In the genomic region with DNA sequence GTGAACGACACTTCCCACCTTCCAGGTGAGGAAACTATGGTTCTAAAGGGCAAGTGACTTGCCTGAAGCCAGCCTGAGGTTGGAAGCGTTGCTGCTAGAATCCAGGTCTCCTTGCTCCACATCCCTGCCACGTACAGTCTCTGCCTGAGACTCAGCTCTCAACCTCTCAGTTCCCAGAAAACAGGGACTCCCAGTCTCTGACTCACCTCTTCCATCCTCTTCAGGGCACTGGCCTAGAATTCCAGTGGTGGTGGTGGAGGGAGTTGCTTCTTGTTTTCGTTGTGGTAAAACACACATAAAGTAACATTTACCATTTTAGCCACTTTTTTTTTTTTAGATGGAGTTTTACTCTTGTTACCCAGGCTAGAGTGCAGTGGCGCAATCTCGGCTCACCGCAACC, we compare ENCODE assay signal across 15 cellular contexts. TPM values are rescaled to one million over a fixed set of nuclear protein-coding genes. Genes with fewer than 3 reads are reported as not detected.
A peak's percentile ranks its signal among the peaks of the same experiment; 100 is the strongest.
DNase-seq lines count a peak whose midpoint lies in the region; ATAC-seq, FAIRE-seq and TF ChIP-seq lines count a peak whose summit lies in the region.
"Had no signal": no experiment of that assay in that cellular context is flagged by ENCODE, and none has a peak within 500 bp of the region (broad histone marks: within the 10 kb centered on the region; RNA-seq: fewer than 3 reads in every experiment).

No MANE protein-coding gene starts in this region.

- H3K9me3 ChIP-seq in CD4-positive, CD25-positive, alpha-beta regulatory T cell (ENCODE audit: control insufficient read depth in 2 of 2, low read length in 2 of 2): no peaks in the 10 kb centered on the region
- no peaks in the 10 kb centered on the region for H3K9me3 ChIP-seq in left lung
- H3K9me3 ChIP-seq in CD8-positive, alpha-beta T cell (ENCODE audit: low read length): no peaks in the 10 kb centered on the region
- H3K9me3 ChIP-seq: lower lobe of right lung, spleen had no signal

- peak overlapping the region in 2 of 3 donors; percentile 26 to 99 for H3K27ac Mint-ChIP-seq in CD4-positive, CD25-positive, alpha-beta regulatory T cell
- no peak overlapping the region for H3K27ac Mint-ChIP-seq in CD8-positive, alpha-beta T cell
- H3K27ac Mint-ChIP-seq: endodermal cell had no signal

- CTCF ChIA-PET in CD8-positive, alpha-beta T cell (lab: Charles Lee): interaction anchor here (1.5 kb wide), 1 partner anchor 60 kb away, joined by 4 read pairs; no protein-coding TSS in a partner anchor

- POLR2A ChIA-PET in CD8-positive, alpha-beta T cell (lab: Charles Lee): no interaction called here

- peak overlapping the region in 1 of 4 donors; percentile 91 for H3K4me3 Mint-ChIP-seq in CD4-positive, CD25-positive, alpha-beta regulatory T cell
- H3K4me3 Mint-ChIP-seq in CD8-positive, alpha-beta T cell: no peak overlapping the region
- H3K4me3 Mint-ChIP-seq: endodermal cell had no signal

- H3K36me3 ChIP-seq in CD4-positive, CD25-positive, alpha-beta regulatory T cell (ENCODE audit: control insufficient read depth, insufficient read depth, low read length): peaks cover 19% of the 10 kb centered on the region
- H3K36me3 ChIP-seq in left lung: peaks cover 0 to 15% of the 10 kb centered on the region in 2 donors
- H3K36me3 ChIP-seq in CD8-positive, alpha-beta T cell (ENCODE audit: insufficient read depth, low read length): no peaks in the 10 kb centered on the region
- H3K36me3 ChIP-seq: lower lobe of right lung had no signal

- H3K27me3 ChIP-seq in CD4-positive, CD25-positive, alpha-beta regulatory T cell (ENCODE audit: control insufficient read depth, insufficient read depth, low read length): no peaks in the 10 kb centered on the region
- no peaks in the 10 kb centered on the region for H3K27me3 ChIP-seq in left lung
- H3K27me3 ChIP-seq in CD8-positive, alpha-beta T cell (ENCODE audit: insufficient read depth, low read length): no peaks in the 10 kb centered on the region
- H3K27me3 ChIP-seq: hepatocyte, spleen had no signal

- H3K9me3 Mint-ChIP-seq in CD4-positive, CD25-positive, alpha-beta regulatory T cell: peaks cover 0 to 2% (median 0%) of the 10 kb centered on the region in 7 donors
- no peaks in the 10 kb centered on the region for H3K9me3 Mint-ChIP-seq in CD8-positive, alpha-beta T cell

- DNase-seq in CD4-positive, CD25-positive, alpha-beta regulatory T cell: no peak
- DNase-seq in HTR-8/SVneo (ENCODE audit: insufficient read length, low spot score) (peak; percentile 47), astrocyte of the hippocampus (ENCODE audit: low read depth, low spot score) (peak; percentile 81), left lung (no peak), left lobe of liver (ENCODE audit: low spot score) (no peak)
- DNase-seq in CD8-positive, alpha-beta T cell: no peak
- DNase-seq: endodermal cell, lower lobe of right lung, NCI-H1092, NCI-H748 treated with DMSO at 0.1 percent for 48 hours, SIG-M5, spleen had no signal

- no peak for TF ChIP-seq CTCF in left lung (IDR thresholded peaks at IDR 0.05)
- TF ChIP-seq CTCF in CD8-positive, alpha-beta T cell (IDR thresholded peaks at IDR 0.05): no peak

- no peak overlapping the region for H3K4me3 ChIP-seq in CD4-positive, CD25-positive, alpha-beta regulatory T cell (ENCODE audit: low read depth, low read length)
- H3K4me3 ChIP-seq in left lung: no peak overlapping the region
- no peak overlapping the region for H3K4me3 ChIP-seq in CD8-positive, alpha-beta T cell (ENCODE audit: low read depth, low read length)
- H3K4me3 ChIP-seq: hepatocyte, lower lobe of right lung, spleen had no signal

- H3K27me3 Mint-ChIP-seq in CD4-positive, CD25-positive, alpha-beta regulatory T cell: no peaks in the 10 kb centered on the region
- no peaks in the 10 kb centered on the region for H3K27me3 Mint-ChIP-seq in CD8-positive, alpha-beta T cell (ENCODE audit: low read depth)

- H3K4me1 Mint-ChIP-seq in CD4-positive, CD25-positive, alpha-beta regulatory T cell: peaks cover 5 to 79% (median 51%) of the 10 kb centered on the region in 4 donors
- peaks cover 65% of the 10 kb centered on the region for H3K4me1 Mint-ChIP-seq in CD8-positive, alpha-beta T cell (ENCODE audit: low read depth)
- H3K4me1 Mint-ChIP-seq: endodermal cell had no signal

- no peak for FAIRE-seq in HTR-8/SVneo (lab: Jason Lieb, UNC)

- intact Hi-C loops in left lung (cut with DNase I): no loop called here
- intact Hi-C loops in CD8-positive, alpha-beta T cell (cut with DNase I, micrococcal nuclease): no loop called here

- H3K27ac ChIP-seq in CD4-positive, CD25-positive, alpha-beta regulatory T cell (ENCODE audit: insufficient read depth, low read length, poor library complexity, severe bottlenecking): no peak overlapping the region
- no peak overlapping the region for H3K27ac ChIP-seq in left lung
- H3K27ac ChIP-seq in CD8-positive, alpha-beta T cell (ENCODE audit: low read depth, low read length): no peak overlapping the region
- H3K27ac ChIP-seq: hepatocyte, lower lobe of right lung, spleen had no signal

- ATAC-seq in CD4-positive, CD25-positive, alpha-beta regulatory T cell (ENCODE audit: low read depth in 2 of 2): no peak
- ATAC-seq in left lung: peak; percentile 51
- ATAC-seq in CD8-positive, alpha-beta T cell: no peak
- no peak for ATAC-seq in HG02981 (IDR thresholded peaks at IDR 0.05; ENCODE audit: unreplicated experiment)
- ATAC-seq in left lobe of liver: no peak
- ATAC-seq in GM21381 (IDR thresholded peaks at IDR 0.05; ENCODE audit: unreplicated experiment): no peak
- ATAC-seq: lower lobe of right lung had no signal

- peaks cover 21% of the 10 kb centered on the region for H3K36me3 Mint-ChIP-seq in CD4-positive, CD25-positive, alpha-beta regulatory T cell
- H3K36me3 Mint-ChIP-seq in CD8-positive, alpha-beta T cell: peaks cover 13% of the 10 kb centered on the region

- peaks cover 55% of the 10 kb centered on the region for H3K4me1 ChIP-seq in CD4-positive, CD25-positive, alpha-beta regulatory T cell (ENCODE audit: control insufficient read depth, insufficient read depth, low read length, poor library complexity, severe bottlenecking)
- peaks cover 1 to 17% of the 10 kb centered on the region in 2 donors for H3K4me1 ChIP-seq in left lung
- peaks cover 31% of the 10 kb centered on the region for H3K4me1 ChIP-seq in CD8-positive, alpha-beta T cell (ENCODE audit: insufficient read depth, low read length)

RNA-seq across cellular contexts. Expression of a gene that starts 7.3 kb away (rescaled TPM):
- 18.8 TPM for total RNA-seq in CD4-positive, CD25-positive, alpha-beta regulatory T cell
- polyA plus RNA-seq in CD4-positive, CD25-positive, alpha-beta regulatory T cell: 10 to 100 TPM in 2 of 4 donors, 1 to 10 TPM in 2; 8.5 to 19.1 (median 11.0) TPM
- total RNA-seq in left lung: 1 to 10 TPM; 3.9 to 4.2 TPM
- total RNA-seq in CD8-positive, alpha-beta T cell: 1 to 10 TPM; 3.6 to 5.1 TPM
- 0.10 TPM for total RNA-seq in left lobe of liver

Comparison
In these comparisons a context has a peak if more than half of its experiments do, and no peak if none do; other contexts are left out.
1. DNase-seq: peak in HTR-8/SVneo (single experiment) and astrocyte of the hippocampus (single experiment); none in CD4-positive, CD25-positive, alpha-beta regulatory T cell (0 of 3), left lung (0 of 2), CD8-positive, alpha-beta T cell (0 of 7) and left lobe of liver (single experiment).